Comparison of ENCODE assay signal across 28 cellular contexts in genomic region chr5:176952531-176953193, GRCh38. TPM values are rescaled to one million over a fixed set of nuclear protein-coding genes. Genes with fewer than 3 reads are reported as not detected.
DNase-seq lines count a peak whose midpoint lies in the region; ATAC-seq, FAIRE-seq and TF ChIP-seq lines count a peak whose summit lies in the region.
"Had no signal": no experiment of that assay in that cellular context is flagged by ENCODE, and none has a peak within 500 bp of the region (broad histone marks: within the 10 kb centered on the region; RNA-seq: fewer than 3 reads in every experiment).

No MANE protein-coding gene starts in this region.

- POLR2A ChIA-PET in activated CD8-positive, alpha-beta T cell treated with anti-CD3 and anti-CD28 coated beads for 36 hours (lab: Charles Lee), result no interaction called here
- POLR2A ChIA-PET in activated CD8-positive, alpha-beta T cell treated with anti-CD3 and anti-CD28 coated beads, Interleukin-2, amount 10 ng/mL, durations not matched to agents 7 days and 5 days (lab: Charles Lee), result no interaction called here

- ATAC-seq in activated CD8-positive, alpha-beta T cell treated with anti-CD3 and anti-CD28 coated beads for 36 hours, result no peak
- no peak for ATAC-seq in activated CD8-positive, alpha-beta T cell treated with anti-CD3 and anti-CD28 coated beads, Interleukin-2, amount 10 ng/mL, durations not matched to agents 7 days and 5 days
- ATAC-seq: GM12878 had no signal

- TF ChIP-seq RAD21 in liver (IDR thresholded peaks at IDR 0.05), result no peak

- peak overlapping the region; percentile 20 for H3K27ac Mint-ChIP-seq in activated CD8-positive, alpha-beta T cell treated with anti-CD3 and anti-CD28 coated beads for 36 hours
- H3K27ac Mint-ChIP-seq in activated CD8-positive, alpha-beta T cell treated with anti-CD3 and anti-CD28 coated beads, Interleukin-2, amount 10 ng/mL, durations not matched to agents 7 days and 5 days, result no peak overlapping the region
- H3K27ac Mint-ChIP-seq: CD14-positive monocyte; CD4-positive, alpha-beta T cell; HFFc6 had no signal

- peak; percentile 30 for FAIRE-seq in H54 (lab: Jason Lieb, UNC)
- FAIRE-seq: A204.1, D721Med, GM12878, GM19239, H1 had no signal

- H3K4me3 Mint-ChIP-seq in activated CD8-positive, alpha-beta T cell treated with anti-CD3 and anti-CD28 coated beads for 36 hours, result no peak overlapping the region
- no peak overlapping the region for H3K4me3 Mint-ChIP-seq in activated CD8-positive, alpha-beta T cell treated with anti-CD3 and anti-CD28 coated beads, Interleukin-2, amount 10 ng/mL, durations not matched to agents 7 days and 5 days
- H3K4me3 Mint-ChIP-seq: CD14-positive monocyte; CD4-positive, alpha-beta T cell; CD8-positive, alpha-beta memory T cell; HFFc6 had no signal

- H3K9me3 ChIP-seq in adrenal gland (replicated peaks in 1 of 3) (no peaks in the 10 kb centered on the region), liver (ENCODE audit: control insufficient read depth in 4 of 4, low read length in 3 of 4) (no peaks in the 10 kb centered on the region), right atrium auricular region (no peaks in the 10 kb centered on the region)
- H3K9me3 ChIP-seq: BE2C; BLaER1 treated with 17β-estradiol and CSF1 and Interleukin-3, amounts not matched to agents 10 nM and 100 nM; HAP-1 had no signal

- H3K27me3 ChIP-seq in adrenal gland, result no peaks in the 10 kb centered on the region
- no peaks in the 10 kb centered on the region for H3K27me3 ChIP-seq in liver (ENCODE audit: control insufficient read depth in 4 of 4, insufficient read depth in 4 of 4, low read length in 3 of 4)
- H3K27me3 ChIP-seq in right atrium auricular region, result no peaks in the 10 kb centered on the region
- H3K27me3 ChIP-seq: BE2C; BLaER1 treated with 17β-estradiol and CSF1 and Interleukin-3, amounts not matched to agents 10 nM and 100 nM had no signal

- CTCF ChIA-PET in activated CD8-positive, alpha-beta T cell treated with anti-CD3 and anti-CD28 coated beads for 36 hours (lab: Charles Lee), result interaction anchor here (1.6 kb wide), 1 partner anchor 292 kb away, joined by 7 read pairs; no protein-coding TSS in a partner anchor
- CTCF ChIA-PET in activated CD8-positive, alpha-beta T cell treated with anti-CD3 and anti-CD28 coated beads, Interleukin-2, amount 10 ng/mL, durations not matched to agents 7 days and 5 days (lab: Charles Lee), result interaction anchor here (0.9 to 2.3 kb wide), 2 partner anchors 119 to 292 kb away, joined by 3 to 11 read pairs; no protein-coding TSS in a partner anchor

- H3K36me3 ChIP-seq in adrenal gland (replicated peaks in 1 of 2), result peaks cover 0 to 45% of the 10 kb centered on the region in 2 donors
- H3K36me3 ChIP-seq in liver (ENCODE audit: control insufficient read depth in 4 of 4, insufficient read depth in 3 of 4, low read depth in 1 of 4, low read length in 3 of 4), result peaks cover 4 to 23% (median 17%) of the 10 kb centered on the region in 4 donors
- peaks cover 59% of the 10 kb centered on the region for H3K36me3 ChIP-seq in right atrium auricular region

- no peak overlapping the region for H3K9ac ChIP-seq in liver (ENCODE audit: low read depth in 1 of 2, low read length in 2 of 2)
- H3K9ac ChIP-seq: BLaER1 treated with 17β-estradiol and CSF1 and Interleukin-3, amounts not matched to agents 10 nM and 100 nM; GM23248 had no signal

- H3K27ac ChIP-seq in adrenal gland (peak overlapping the region in 2 of 5 donors; percentile 20 to 47), liver (ENCODE audit: low read depth in 1 of 2, low read length in 2 of 2) (no peak overlapping the region), right atrium auricular region (no peak overlapping the region)
- H3K27ac ChIP-seq: 22Rv1; BLaER1 treated with 17β-estradiol and CSF1 and Interleukin-3, amounts not matched to agents 10 nM and 100 nM; GM23248 had no signal

- H3K4me1 Mint-ChIP-seq in activated CD8-positive, alpha-beta T cell treated with anti-CD3 and anti-CD28 coated beads for 36 hours (ENCODE audit: low read depth), result no peaks in the 10 kb centered on the region
- H3K4me1 Mint-ChIP-seq in activated CD8-positive, alpha-beta T cell treated with anti-CD3 and anti-CD28 coated beads, Interleukin-2, amount 10 ng/mL, durations not matched to agents 7 days and 5 days (ENCODE audit: low read depth), result no peaks in the 10 kb centered on the region
- H3K4me1 Mint-ChIP-seq: CD14-positive monocyte had no signal

- TF ChIP-seq POLR2A in H54 (IDR thresholded peaks at IDR 0.05; ENCODE audit: low read depth, low read length) (no peak), adrenal gland (IDR thresholded peaks at IDR 0.05) (no peak)

- H3K4me1 ChIP-seq in adrenal gland (replicated peaks in 1 of 2) (peaks cover 10 to 41% of the 10 kb centered on the region in 2 donors), liver (ENCODE audit: control insufficient read depth in 4 of 4, insufficient read depth in 4 of 4, low read length in 3 of 4) (peaks cover 0 to 3% (median 0%) of the 10 kb centered on the region in 4 donors), right atrium auricular region (peaks cover 0 to 10% of the 10 kb centered on the region in 2 donors)
- H3K4me1 ChIP-seq: HAP-1 had no signal

- H3K4me3 ChIP-seq in adrenal gland (no peak overlapping the region), liver (ENCODE audit: low read depth in 1 of 3, low read length in 3 of 3) (no peak overlapping the region), right atrium auricular region (no peak overlapping the region)
- H3K4me3 ChIP-seq: BLaER1 treated with 17β-estradiol and CSF1 and Interleukin-3, amounts not matched to agents 10 nM and 100 nM; GM12878; GM23248; HAP-1 had no signal

- H3K27me3 Mint-ChIP-seq in activated CD8-positive, alpha-beta T cell treated with anti-CD3 and anti-CD28 coated beads for 36 hours, result no peaks in the 10 kb centered on the region
- no peaks in the 10 kb centered on the region for H3K27me3 Mint-ChIP-seq in activated CD8-positive, alpha-beta T cell treated with anti-CD3 and anti-CD28 coated beads, Interleukin-2, amount 10 ng/mL, durations not matched to agents 7 days and 5 days (ENCODE audit: low read depth)
- H3K27me3 Mint-ChIP-seq: CD4-positive, alpha-beta T cell; CD8-positive, alpha-beta memory T cell had no signal

- H3K36me3 Mint-ChIP-seq in activated CD8-positive, alpha-beta T cell treated with anti-CD3 and anti-CD28 coated beads for 36 hours (ENCODE audit: low read depth), result peaks cover 34% of the 10 kb centered on the region
- H3K36me3 Mint-ChIP-seq in activated CD8-positive, alpha-beta T cell treated with anti-CD3 and anti-CD28 coated beads, Interleukin-2, amount 10 ng/mL, durations not matched to agents 7 days and 5 days (ENCODE audit: low read depth), result peaks cover 42% of the 10 kb centered on the region

- intact Hi-C loops in activated CD8-positive, alpha-beta T cell treated with anti-CD3 and anti-CD28 coated beads for 36 hours (cut with micrococcal nuclease), result no loop called here
- intact Hi-C loops in adrenal gland (cut with DNase I), result loop anchor here in 1 of 2 donors (10.0 kb wide), 1 partner anchor 288 kb away; no protein-coding TSS in a partner anchor

- no peaks in the 10 kb centered on the region for H3K9me3 Mint-ChIP-seq in activated CD8-positive, alpha-beta T cell treated with anti-CD3 and anti-CD28 coated beads for 36 hours
- no peaks in the 10 kb centered on the region for H3K9me3 Mint-ChIP-seq in activated CD8-positive, alpha-beta T cell treated with anti-CD3 and anti-CD28 coated beads, Interleukin-2, amount 10 ng/mL, durations not matched to agents 7 days and 5 days (ENCODE audit: insufficient read depth)
- H3K9me3 Mint-ChIP-seq: CD14-positive monocyte; CD4-positive, alpha-beta T cell; CD8-positive, alpha-beta memory T cell; HFFc6 had no signal

- no peak for DNase-seq in activated CD8-positive, alpha-beta T cell treated with anti-CD3 and anti-CD28 coated beads for 36 hours
- no peak for DNase-seq in activated CD8-positive, alpha-beta T cell treated with anti-CD3 and anti-CD28 coated beads, Interleukin-2, amount 10 ng/mL, durations not matched to agents 7 days and 5 days
- DNase-seq in H54 (ENCODE audit: insufficient read length, low spot score) (no peak), adrenal gland (peak in 6 of 7 donors; percentile 37 to 70 (median 64)), right atrium auricular region (ENCODE audit: low spot score) (no peak)
- no peak for DNase-seq in activated CD4-positive, alpha-beta T cell treated with anti-CD3 and anti-CD28 coated beads for 1 hour
- no peak for DNase-seq in stimulated activated CD8-positive, alpha-beta memory T cell treated with anti-CD3 and anti-CD28 coated beads, Interleukin-4, amount 100 ng/mL, for 48 hours
- DNase-seq: AML-193; BE2C; CD4-positive, alpha-beta T cell; CD8-positive, alpha-beta memory T cell; DMS 273 treated with DMSO at 0.1 percent for 48 hours; DMS79; EL; GDM1; GM23248; HFFc6 had no signal

- no peak for TF ChIP-seq CTCF in activated CD8-positive, alpha-beta T cell treated with anti-CD3 and anti-CD28 coated beads for 36 hours (IDR thresholded peaks at IDR 0.05)
- no peak for TF ChIP-seq CTCF in adrenal gland (IDR thresholded peaks at IDR 0.05)
- TF ChIP-seq CTCF in liver (IDR thresholded peaks at IDR 0.05; ENCODE audit: low read depth, low read length, missing input control), result no peak
- no peak for TF ChIP-seq CTCF in right atrium auricular region (IDR thresholded peaks at IDR 0.05)

- 66 to 73% (median 68%) methylated on average over 7 of the region's 7 CpGs for WGBS in adrenal gland, 4 donors
- 75% methylated on average over 7 of the region's 7 CpGs for WGBS in liver

TF ChIP-seq in liver, 16 proteins besides CTCF, POLR2A, EP300 and RAD21 (continues in another document):
- no peak for TF ChIP-seq EGR1 (IDR thresholded peaks at IDR 0.05; ENCODE audit: low read depth in 2 of 2)
- no peak for TF ChIP-seq SP1 (IDR thresholded peaks at IDR 0.05)
- no peak for TF ChIP-seq TAF1 (conservative IDR thresholded peaks at IDR 0.05)
- no peak for TF ChIP-seq NR2F2 (IDR thresholded peaks at IDR 0.05)
- TF ChIP-seq FOXA1 (IDR thresholded peaks at IDR 0.05), result no peak

RNA-seq across cellular contexts. Expression of gene HK3, which starts 53.5 kb away (rescaled TPM):
- total RNA-seq in activated CD8-positive, alpha-beta T cell treated with anti-CD3 and anti-CD28 coated beads for 36 hours, result not detected
- not detected for total RNA-seq in activated CD8-positive, alpha-beta T cell treated with anti-CD3 and anti-CD28 coated beads, Interleukin-2, amount 10 ng/mL, durations not matched to agents 7 days and 5 days
- total RNA-seq in adrenal gland (10 to 100 TPM in 7 of 8 donors, 1 to 10 TPM in 1; 2.8 to 37.4 (median 15.2) TPM), liver (10 to 100 TPM; 16.7 to 25.5 TPM), right atrium auricular region (1 to 10 TPM in 1 of 2 donors, under 1 TPM in 1; 0.85 to 4.4 TPM)
- polyA plus RNA-seq in adrenal gland (100 to 1,000 TPM in 1 of 3 donors, 10 to 100 TPM in 1, 1 to 10 TPM in 1; 2.1 to 102 (median 53.6) TPM), liver (1 to 10 TPM; 4.3 to 9.9 TPM)
- total RNA-seq: GM23248, H1, HFFc6 had no signal
- polyA plus RNA-seq: AG04450; CD8-positive, alpha-beta memory T cell; GM23248; H1 had no signal

RNA-seq across cellular contexts. Expression of gene UIMC1, which starts 53.9 kb away (rescaled TPM):
- 10 to 100 TPM; 54.1 to 57.0 TPM for total RNA-seq in activated CD8-positive, alpha-beta T cell treated with anti-CD3 and anti-CD28 coated beads for 36 hours
- total RNA-seq in activated CD8-positive, alpha-beta T cell treated with anti-CD3 and anti-CD28 coated beads, Interleukin-2, amount 10 ng/mL, durations not matched to agents 7 days and 5 days, result 10 to 100 TPM; 49.4 to 53.0 TPM
- total RNA-seq in adrenal gland (10 to 100 TPM; 11.2 to 44.5 (median 31.8) TPM), liver (10 to 100 TPM; 16.3 to 26.0 TPM), right atrium auricular region (10 to 100 TPM; 18.9 to 27.4 TPM)
- polyA plus RNA-seq in adrenal gland (10 to 100 TPM; 32.7 to 51.0 (median 50.5) TPM), liver (1 to 10 TPM; 5.9 to 7.1 TPM)

Comparison
In these comparisons a context has a peak if more than half of its experiments do, and no peak if none do; other contexts are left out.
1. DNase-seq: peak in adrenal gland (6 of 7); none in activated CD8-positive, alpha-beta T cell treated with anti-CD3 and anti-CD28 coated beads for 36 hours (single experiment), activated CD8-positive, alpha-beta T cell treated with anti-CD3 and anti-CD28 coated beads, Interleukin-2, amount 10 ng/mL, durations not matched to agents 7 days and 5 days (single experiment), H54 (single experiment), activated CD4-positive, alpha-beta T cell treated with anti-CD3 and anti-CD28 coated beads for 1 hour (single experiment), stimulated activated CD8-positive, alpha-beta memory T cell treated with anti-CD3 and anti-CD28 coated beads, Interleukin-4, amount 100 ng/mL, for 48 hours (single experiment) and right atrium auricular region (single experiment).